Comparison of ENCODE assay signal across 12 cellular contexts in the genomic region with DNA sequence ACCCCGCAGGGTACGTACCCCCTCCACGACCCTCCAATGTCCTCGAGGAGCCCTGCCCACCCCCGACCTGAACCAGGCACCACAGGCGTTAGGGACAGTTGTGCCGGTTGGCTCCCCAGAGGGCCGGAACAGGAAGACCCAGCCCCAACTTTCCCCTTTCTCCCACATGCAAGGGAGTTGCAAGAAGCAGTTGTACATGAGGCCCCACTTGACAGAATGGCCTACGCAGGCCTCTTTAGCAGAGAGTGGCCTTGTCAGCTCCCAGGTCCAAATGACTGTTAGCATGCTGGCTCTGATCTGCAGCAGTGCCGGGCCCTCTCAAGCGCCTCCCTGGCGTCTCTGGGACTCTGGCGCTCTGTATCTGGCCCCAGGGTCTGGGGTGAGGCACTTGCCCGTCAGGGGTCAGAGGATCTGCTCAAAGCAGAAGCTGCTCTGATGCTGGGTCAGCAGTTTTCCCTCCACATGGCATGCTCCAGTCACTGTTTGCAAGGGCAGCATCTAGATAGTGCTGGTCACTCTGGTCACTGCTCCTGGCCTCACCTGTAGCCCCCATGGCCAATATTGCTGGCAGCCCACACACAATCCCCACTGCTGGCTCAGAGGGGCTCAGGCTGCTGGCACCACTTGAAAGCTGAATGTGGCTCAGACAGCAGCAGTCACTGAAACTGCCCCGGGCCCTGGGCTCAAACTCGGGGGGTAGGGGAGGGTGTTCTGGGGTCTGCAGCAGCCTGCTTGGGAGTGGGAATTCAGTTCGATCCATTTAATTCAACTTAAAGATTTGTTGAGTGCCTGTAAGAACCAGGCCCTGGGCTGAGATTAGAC.
"Had no signal": no experiment of that assay in that cellular context is flagged by ENCODE, and none has a peak within 500 bp of the region (broad histone marks: within the 10 kb centered on the region; RNA-seq: fewer than 3 reads in every experiment).

No MANE protein-coding gene starts in this region.

- H3K4me3 ChIP-seq: ascending aorta, breast epithelium, tibial nerve had no signal

- H3K27me3 Mint-ChIP-seq: activated CD4-positive, alpha-beta T cell treated with anti-CD3 and anti-CD28 coated beads, Interleukin-2, amount 10 ng/mL, durations not matched to agents 7 days and 5 days had no signal

- H3K9me3 Mint-ChIP-seq: activated CD4-positive, alpha-beta T cell treated with anti-CD3 and anti-CD28 coated beads, Interleukin-2, amount 10 ng/mL, durations not matched to agents 7 days and 5 days; activated naive CD4-positive, alpha-beta T cell treated with anti-CD3 and anti-CD28 coated beads for 36 hours; activated naive CD8-positive, alpha-beta T cell treated with anti-CD3 and anti-CD28 coated beads, Interleukin-2, amount 50 U/mL, for 24 hours; activated T-helper 2 cell treated with anti-CD3 and anti-CD28 coated beads, Interferon-gamma antibody, Interleukin-2, Interleukin-4, amounts not matched to agents 10 μg/mL and 5 μg/mL and 100 μg/mL, durations not matched to agents 14 hours and 24 hours and 36 hours; natural killer cell treated with Interleukin-12 subunit alpha and Interleukin-12 subunit beta and Interleukin-15 and Interleukin-18, amount 100 ng/mL, for 72 hours; stimulated activated effector memory CD8-positive, alpha-beta T cell treated with anti-CD3 and anti-CD28 coated beads, Interleukin-12 subunit alpha, Interleukin-12 subunit beta, amount 100 ng/mL, for 72 hours; T-helper 2 cell treated with Interferon-gamma antibody and Interleukin-4, amounts not matched to agents 5 μg/mL and 100 μg/mL, for 36 hours had no signal

- H3K4me1 Mint-ChIP-seq: activated CD4-positive, alpha-beta T cell treated with anti-CD3 and anti-CD28 coated beads, Interleukin-2, amount 10 ng/mL, durations not matched to agents 7 days and 5 days; activated naive CD8-positive, alpha-beta T cell treated with anti-CD3 and anti-CD28 coated beads, Interleukin-2, amount 50 U/mL, for 24 hours; stimulated activated effector memory CD8-positive, alpha-beta T cell treated with anti-CD3 and anti-CD28 coated beads, Interleukin-12 subunit alpha, Interleukin-12 subunit beta, amount 100 ng/mL, for 72 hours had no signal

- H3K36me3 ChIP-seq: ascending aorta, breast epithelium, tibial nerve had no signal

- H3K27ac Mint-ChIP-seq: activated CD4-positive, alpha-beta T cell treated with anti-CD3 and anti-CD28 coated beads, Interleukin-2, amount 10 ng/mL, durations not matched to agents 7 days and 5 days; activated naive CD4-positive, alpha-beta T cell treated with anti-CD3 and anti-CD28 coated beads for 36 hours; activated naive CD8-positive, alpha-beta T cell treated with anti-CD3 and anti-CD28 coated beads, Interleukin-2, amount 50 U/mL, for 24 hours; activated T-helper 2 cell treated with anti-CD3 and anti-CD28 coated beads, Interferon-gamma antibody, Interleukin-2, Interleukin-4, amounts not matched to agents 10 μg/mL and 5 μg/mL and 100 μg/mL, durations not matched to agents 14 hours and 24 hours and 36 hours; natural killer cell treated with Interleukin-12 subunit alpha and Interleukin-12 subunit beta and Interleukin-15 and Interleukin-18, amount 100 ng/mL, for 72 hours; stimulated activated effector memory CD8-positive, alpha-beta T cell treated with anti-CD3 and anti-CD28 coated beads, Interleukin-12 subunit alpha, Interleukin-12 subunit beta, amount 100 ng/mL, for 72 hours; T-helper 2 cell treated with Interferon-gamma antibody and Interleukin-4, amounts not matched to agents 5 μg/mL and 100 μg/mL, for 36 hours had no signal

- H3K36me3 Mint-ChIP-seq: natural killer cell treated with Interleukin-12 subunit alpha and Interleukin-12 subunit beta and Interleukin-15 and Interleukin-18, amount 100 ng/mL, for 72 hours had no signal

- H3K9me3 ChIP-seq: ascending aorta, breast epithelium, tibial nerve had no signal

- ATAC-seq: activated naive CD8-positive, alpha-beta T cell treated with anti-CD3 and anti-CD28 coated beads, Interleukin-2, amount 50 U/mL, for 24 hours; natural killer cell treated with Interleukin-12 subunit alpha and Interleukin-12 subunit beta and Interleukin-15 and Interleukin-18, amount 100 ng/mL, for 72 hours; stimulated activated effector memory CD8-positive, alpha-beta T cell treated with anti-CD3 and anti-CD28 coated beads, Interleukin-12 subunit alpha, Interleukin-12 subunit beta, amount 100 ng/mL, for 72 hours had no signal

- H3K27ac ChIP-seq: ascending aorta, tibial nerve had no signal

- H3K4me3 Mint-ChIP-seq: activated CD4-positive, alpha-beta T cell treated with anti-CD3 and anti-CD28 coated beads, Interleukin-2, amount 10 ng/mL, durations not matched to agents 7 days and 5 days; activated naive CD4-positive, alpha-beta T cell treated with anti-CD3 and anti-CD28 coated beads for 36 hours; activated naive CD8-positive, alpha-beta T cell treated with anti-CD3 and anti-CD28 coated beads, Interleukin-2, amount 50 U/mL, for 24 hours; natural killer cell treated with Interleukin-12 subunit alpha and Interleukin-12 subunit beta and Interleukin-15 and Interleukin-18, amount 100 ng/mL, for 72 hours; stimulated activated effector memory CD8-positive, alpha-beta T cell treated with anti-CD3 and anti-CD28 coated beads, Interleukin-12 subunit alpha, Interleukin-12 subunit beta, amount 100 ng/mL, for 72 hours; T-helper 2 cell treated with Interferon-gamma antibody and Interleukin-4, amounts not matched to agents 5 μg/mL and 100 μg/mL, for 36 hours had no signal

- H3K27me3 ChIP-seq: ascending aorta, breast epithelium, tibial nerve had no signal

- H3K4me1 ChIP-seq: ascending aorta, breast epithelium, tibial nerve had no signal

- DNase-seq: activated CD4-positive, alpha-beta T cell treated with anti-CD3 and anti-CD28 coated beads, Interleukin-2, amount 10 ng/mL, durations not matched to agents 7 days and 5 days; activated naive CD4-positive, alpha-beta T cell treated with anti-CD3 and anti-CD28 coated beads for 36 hours; activated naive CD8-positive, alpha-beta T cell treated with anti-CD3 and anti-CD28 coated beads, Interleukin-2, amount 50 U/mL, for 24 hours; erythroblast; mesendoderm had no signal
